ENCODE assay signal across 10 cellular contexts in genomic region chr11:29282088-29282487, GRCh38.
DNase-seq lines count a peak whose midpoint lies in the region; ATAC-seq, FAIRE-seq and TF ChIP-seq lines count a peak whose summit lies in the region.
"Had no signal": no experiment of that assay in that cellular context is flagged by ENCODE, and none has a peak within 500 bp of the region (broad histone marks: within the 10 kb centered on the region; RNA-seq: fewer than 3 reads in every experiment).

No MANE protein-coding gene starts in this region.

- H2AK5ac ChIP-seq in H1 (ENCODE audit: low read depth, low read length): no peak overlapping the region

- no peak for TF ChIP-seq EP300 in H1 (IDR thresholded peaks at IDR 0.05; ENCODE audit: borderline replicate concordance in 1 of 2, low read depth in 2 of 2, low read length in 2 of 2)

- no peaks in the 10 kb centered on the region for H3K9me3 ChIP-seq in H1 (ENCODE audit: insufficient read depth in 2 of 2, low read depth in 1 of 2, low read length in 1 of 2)

- no peak for TF ChIP-seq CTCF in H1 (IDR thresholded peaks at IDR 0.05; ENCODE audit: control extremely low read depth in 1 of 3, insufficient read depth in 1 of 3, low read depth in 1 of 3, low read length in 3 of 3)

- H2BK120ac ChIP-seq in H1 (replicated peaks; ENCODE audit: low read depth, low read length): no peak overlapping the region

- POLR2A ChIA-PET in H1 (lab: Charles Lee; ENCODE audit: partially characterized antibody): no interaction called here

- H3K4ac ChIP-seq in H1 (replicated peaks; ENCODE audit: insufficient read length, low read depth, low read length): no peak overlapping the region

- no peak overlapping the region for H3K23ac ChIP-seq in H1 (ENCODE audit: insufficient read length)

- no peak overlapping the region for H3K56ac ChIP-seq in H1 (replicated peaks; ENCODE audit: insufficient read length, low read depth, low read length)

- no peak overlapping the region for H4K5ac ChIP-seq in H1 (ENCODE audit: insufficient read length, low read depth, low read length)

- no peak for TF ChIP-seq RAD21 in H1 (IDR thresholded peaks at IDR 0.05 in 1 of 2, conservative IDR thresholded peaks at IDR 0.05 in 1 of 2; ENCODE audit: low read depth in 2 of 2, low read length in 2 of 2)

- H3K79me1 ChIP-seq in H1 (ENCODE audit: low read depth, low read length): no peaks in the 10 kb centered on the region

- no peak overlapping the region for H4K8ac ChIP-seq in H1 (ENCODE audit: extremely low read depth, insufficient read depth, low read length)

- no peak overlapping the region for H4K91ac ChIP-seq in H1 (replicated peaks; ENCODE audit: insufficient read length, low read length)

- ATAC-seq in GM19328 (IDR thresholded peaks at IDR 0.05; ENCODE audit: unreplicated experiment) (no peak), GM19035 (IDR thresholded peaks at IDR 0.05; ENCODE audit: unreplicated experiment) (no peak)
- ATAC-seq: natural killer cell treated with Interleukin-12 subunit alpha and Interleukin-12 subunit beta and Interleukin-15 and Interleukin-18, amount 100 ng/mL, for 72 hours had no signal

- H2AFZ ChIP-seq in H1 (ENCODE audit: low read length): 0 out of 2 replicates have a peak overlapping the region, but pooled peaks have one; percentile 59

- no peaks in the 10 kb centered on the region for H3K79me2 ChIP-seq in H1 (ENCODE audit: control insufficient read depth in 1 of 2, insufficient read depth in 2 of 2, low read length in 2 of 2)

- no peak overlapping the region for H2BK15ac ChIP-seq in H1 (ENCODE audit: low read length)

- H3K4me3 ChIP-seq in H1 (ENCODE audit: extremely low read depth in 1 of 4, insufficient read depth in 2 of 4, low read depth in 3 of 4, low read length in 4 of 4): no peak overlapping the region

- WGBS in H1 (ENCODE audit: extremely low coverage in 1 of 2, insufficient coverage in 1 of 2, insufficient read length in 1 of 2, insufficient replicate concordance in 2 of 2, low coverage in 1 of 2, low lambda C conversion rate in 2 of 2, missing lambda C conversion rate in 1 of 2), 2 experiments: 93% methylated on average over 2 of the region's 2 CpGs; no CpG with 5 or more reads in 1 of the 2 experiments

- H3K18ac ChIP-seq in H1 (ENCODE audit: extremely low read depth, low read length): no peak overlapping the region

- no peak overlapping the region for H3K14ac ChIP-seq in H1 (ENCODE audit: insufficient read length)

- H3K27ac ChIP-seq in H1 (ENCODE audit: low read depth, low read length): no peak overlapping the region

- no peak overlapping the region for H2BK12ac ChIP-seq in H1 (ENCODE audit: low read depth, low read length)

- no peak for TF ChIP-seq POLR2A in H1 (IDR thresholded peaks at IDR 0.05; ENCODE audit: control extremely low read depth in 1 of 2, low read depth in 2 of 2, low read length in 2 of 2)

- H4K20me1 ChIP-seq in H1 (replicated peaks in 1 of 2; ENCODE audit: control insufficient read depth in 1 of 2, insufficient read depth in 2 of 2, low read length in 2 of 2): no peaks in the 10 kb centered on the region

- no peak overlapping the region for H2BK5ac ChIP-seq in H1 (ENCODE audit: low read depth, low read length)

- H3K4me1 ChIP-seq in H1 (replicated peaks in 1 of 4; ENCODE audit: control insufficient read depth in 3 of 4, insufficient read depth in 4 of 4, low read length in 3 of 4): no peaks in the 10 kb centered on the region

- no peaks in the 10 kb centered on the region for H3K27me3 ChIP-seq in H1 (replicated peaks in 1 of 4; ENCODE audit: control insufficient read depth in 3 of 4, extremely low read depth in 1 of 4, insufficient read depth in 3 of 4, low read length in 3 of 4)

- no peak overlapping the region for H2BK20ac ChIP-seq in H1 (ENCODE audit: low read length)

- H3K23me2 ChIP-seq in H1 (ENCODE audit: low read depth, low read length): no peaks in the 10 kb centered on the region

- peak; percentile 7 for FAIRE-seq in H1 (lab: Jason Lieb, UNC)

- DNase-seq in ELR (ENCODE audit: low read depth): peak; percentile 97
- DNase-seq in NCI-H69 (lab: John Stamatoyannopoulos, UW): peak; percentile 11
- no peak for DNase-seq in H1 (ENCODE audit: low read depth in 1 of 2, low spot score in 2 of 2)
- peak; percentile 83 for DNase-seq in myocyte (ENCODE audit: low read depth)
- DNase-seq in DMS114 treated with DMSO at 0.1 percent for 48 hours (lab: John Stamatoyannopoulos, UW; ENCODE audit: unreplicated experiment): no peak
- no peak for DNase-seq in SK-N-DZ (ENCODE audit: low spot score)
- DNase-seq: endodermal cell had no signal

- H3K9ac ChIP-seq in H1 (replicated peaks in 1 of 4; ENCODE audit: extremely low read depth in 1 of 4, low read depth in 3 of 4, low read length in 3 of 4): no peak overlapping the region

- no peaks in the 10 kb centered on the region for H3K36me3 ChIP-seq in H1 (ENCODE audit: control insufficient read depth in 2 of 4, insufficient read depth in 4 of 4, low read length in 3 of 4)

- no peak overlapping the region for H3K4me2 ChIP-seq in H1 (ENCODE audit: insufficient read depth in 1 of 2, low read depth in 2 of 2, low read length in 2 of 2)

- CTCF ChIA-PET in H1 (lab: Charles Lee; ENCODE audit: partially characterized antibody): interaction anchor here (1.0 kb wide), 1 partner anchor 10 kb away, joined by 3 read pairs; no protein-coding TSS in a partner anchor

TF ChIP-seq in H1, 55 proteins besides CTCF, POLR2A, EP300 and RAD21:
- no peak for TF ChIP-seq GABPA (IDR thresholded peaks at IDR 0.05; ENCODE audit: borderline replicate concordance, insufficient read depth, low read length)
- TF ChIP-seq HDAC2 (IDR thresholded peaks at IDR 0.05; ENCODE audit: borderline replicate concordance in 1 of 2, low read depth in 2 of 2, low read length in 2 of 2): no peak
- no peak for TF ChIP-seq SAP30 (IDR thresholded peaks at IDR 0.05; ENCODE audit: insufficient read depth, insufficient replicate concordance, low read length)
- TF ChIP-seq SUZ12 (IDR thresholded peaks at IDR 0.05; ENCODE audit: low read length): no peak

Comparison
In these comparisons a context has a peak if more than half of its experiments do, and no peak if none do; other contexts are left out.
1. DNase-seq: peak in ELR (single experiment), NCI-H69 (single experiment) and myocyte (single experiment); none in H1 (0 of 2), DMS114 treated with DMSO at 0.1 percent for 48 hours (single experiment) and SK-N-DZ (single experiment).